17 cellular contexts compared by ENCODE assay signal in the genomic region with DNA sequence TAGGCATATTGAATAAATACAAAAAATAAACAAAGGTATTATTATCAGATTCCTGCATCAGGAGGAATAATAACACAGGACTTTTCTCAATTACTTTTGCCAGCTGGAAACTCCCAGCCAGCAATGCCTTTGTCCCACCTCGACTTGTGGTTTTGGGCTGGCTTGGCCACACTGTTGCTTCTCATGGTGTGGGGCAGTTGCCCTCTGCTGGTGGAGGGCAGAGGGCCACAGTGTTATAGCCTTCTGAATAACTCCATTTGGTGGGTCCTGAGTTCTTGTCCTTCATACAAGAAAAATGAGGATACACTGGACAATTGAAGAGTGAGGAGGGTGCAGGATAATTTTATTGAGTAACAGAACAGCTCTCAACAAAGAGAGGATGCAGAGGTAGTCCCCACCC.
DNase-seq lines count a peak whose midpoint lies in the region; ATAC-seq, FAIRE-seq and TF ChIP-seq lines count a peak whose summit lies in the region.
"Had no signal": no experiment of that assay in that cellular context is flagged by ENCODE, and none has a peak within 500 bp of the region (broad histone marks: within the 10 kb centered on the region; RNA-seq: fewer than 3 reads in every experiment).

No MANE protein-coding gene starts in this region.

- no TSS peak for BruUV-seq in GM12878 (replicated peaks; lab: Mats Ljungman, UMichigan)

- no peaks in the 10 kb centered on the region for H3K4me1 ChIP-seq in GM23338 (ENCODE audit: insufficient read depth)
- H3K4me1 ChIP-seq in GM12878 (ENCODE audit: control insufficient read depth, insufficient read depth, low read length): no peaks in the 10 kb centered on the region
- H3K4me1 ChIP-seq in liver (ENCODE audit: control insufficient read depth in 4 of 4, insufficient read depth in 4 of 4, low read length in 3 of 4): no peaks in the 10 kb centered on the region
- H3K4me1 ChIP-seq: SJSA1 had no signal

- POLR2A ChIA-PET in GM12878 (lab: Charles Lee): no interaction called here
- POLR2A ChIA-PET in CD4-positive, alpha-beta T cell (lab: Charles Lee): no interaction called here

- H3K9me3 ChIP-seq in GM12878 (replicated peaks; ENCODE audit: control insufficient read depth, insufficient read depth, low read length) (no peaks in the 10 kb centered on the region), liver (ENCODE audit: control insufficient read depth in 4 of 4, low read length in 3 of 4) (peaks cover 0 to 3% (median 1%) of the 10 kb centered on the region in 4 donors)
- peaks cover 9% of the 10 kb centered on the region for H3K9me3 ChIP-seq in CD4-positive, alpha-beta T cell (ENCODE audit: control insufficient read depth, low read length)
- H3K9me3 ChIP-seq: SJSA1 had no signal

- no peak overlapping the region for H3K4me3 Mint-ChIP-seq in GM23338
- H3K4me3 Mint-ChIP-seq in CD4-positive, alpha-beta T cell: no peak overlapping the region
- H3K4me3 Mint-ChIP-seq: activated naive CD8-positive, alpha-beta T cell treated with anti-CD3 and anti-CD28 coated beads for 36 hours; HFFc6; natural killer cell treated with Interleukin-12 subunit alpha and Interleukin-12 subunit beta and Interleukin-15 and Interleukin-18, amount 100 ng/mL, for 72 hours had no signal

- no peaks in the 10 kb centered on the region for H3F3A ChIP-seq in GM23338 (replicated peaks; ENCODE audit: low read depth)

- no peak for TF ChIP-seq RAD21 in GM12878 (IDR thresholded peaks at IDR 0.05; ENCODE audit: insufficient read depth, low read depth, low read length)
- TF ChIP-seq RAD21 in liver (IDR thresholded peaks at IDR 0.05): peak; percentile 79 to 82

- no peak overlapping the region for H3K27ac Mint-ChIP-seq in GM23338
- no peak overlapping the region for H3K27ac Mint-ChIP-seq in CD4-positive, alpha-beta T cell
- H3K27ac Mint-ChIP-seq: activated naive CD8-positive, alpha-beta T cell treated with anti-CD3 and anti-CD28 coated beads for 36 hours; HFFc6; natural killer cell treated with Interleukin-12 subunit alpha and Interleukin-12 subunit beta and Interleukin-15 and Interleukin-18, amount 100 ng/mL, for 72 hours had no signal

- TF ChIP-seq CTCF in GM23338 (conservative IDR thresholded peaks at IDR 0.05; ENCODE audit: low read depth in 2 of 2) (peak; percentile 24 to 47; a peak in 3 of 4 replicates), GM12878 (IDR thresholded peaks at IDR 0.05 in 2 of 3, conservative IDR thresholded peaks at IDR 0.05 in 1 of 3; ENCODE audit: control insufficient read depth in 2 of 3, extremely low read depth in 1 of 3, insufficient read depth in 1 of 3, low read depth in 3 of 3, low read length in 3 of 3) (peak in 2 of 3 experiments; percentile 11 to 20; a peak in 1 of 6 replicates), liver (IDR thresholded peaks at IDR 0.05; ENCODE audit: low read depth, low read length, missing input control) (peak; percentile 45)
- TF ChIP-seq CTCF in CD4-positive, alpha-beta T cell (IDR thresholded peaks at IDR 0.05): no peak

- H3K36me3 Mint-ChIP-seq in GM23338 (ENCODE audit: low read depth): peaks cover 31% of the 10 kb centered on the region
- no peaks in the 10 kb centered on the region for H3K36me3 Mint-ChIP-seq in CD4-positive, alpha-beta T cell (ENCODE audit: low read depth)
- H3K36me3 Mint-ChIP-seq: activated naive CD8-positive, alpha-beta T cell treated with anti-CD3 and anti-CD28 coated beads for 36 hours had no signal

- CTCF ChIA-PET in GM12878 (lab: Yijun Ruan, JAX): no interaction called here
- CTCF ChIA-PET in CD4-positive, alpha-beta T cell (lab: Charles Lee): no interaction called here

- DNase-seq in GM23338 (ENCODE audit: low spot score) (no peak), NAMALWA (ENCODE audit: low spot score) (peak; percentile 20), GM12878 (ENCODE audit: low read depth, low spot score) (no peak)
- DNase-seq in stimulated activated naive CD4-positive, alpha-beta T cell treated with Interleukin-2 at 50 U/mL for 16 hours (lab: John Stamatoyannopoulos, UW): no peak
- no peak for DNase-seq in CD4-positive, alpha-beta T cell
- DNase-seq: activated CD4-positive, CD25-positive, alpha-beta regulatory T cell treated with anti-CD3 and anti-CD28 coated beads, Interleukin-2, amount 50 U/mL, for 72 hours; activated naive CD8-positive, alpha-beta T cell treated with anti-CD3 and anti-CD28 coated beads for 36 hours; HFFc6; NCI-H187; NCI-H510A; stimulated activated CD4-positive, alpha-beta T cell treated with anti-CD3 and anti-CD28 coated beads, Interleukin-4, amount 100 ng/mL, for 24 hours had no signal

- H3K36me3 ChIP-seq in GM23338 (ENCODE audit: insufficient read depth) (peaks cover 5% of the 10 kb centered on the region; the same call in 1 of the 2 replicates), GM12878 (ENCODE audit: control insufficient read depth in 2 of 2, insufficient read depth in 2 of 2, low read length in 1 of 2) (no peaks in the 10 kb centered on the region), liver (ENCODE audit: control insufficient read depth in 4 of 4, insufficient read depth in 3 of 4, low read depth in 1 of 4, low read length in 3 of 4) (no peaks in the 10 kb centered on the region)
- H3K36me3 ChIP-seq: SJSA1 had no signal

- H3K4me2 ChIP-seq in GM23338: no peak overlapping the region
- H3K4me2 ChIP-seq in GM12878 (ENCODE audit: control insufficient read depth, insufficient read depth): no peak overlapping the region

- no peak overlapping the region for H3K9ac ChIP-seq in GM12878 (ENCODE audit: control insufficient read depth, insufficient read depth, low read length)
- no peak overlapping the region for H3K9ac ChIP-seq in liver (ENCODE audit: low read depth in 1 of 2, low read length in 2 of 2)

- TF ChIP-seq POLR2A in GM12878 (IDR thresholded peaks at IDR 0.05; ENCODE audit: low read depth, low read length): no peak

- RAD21 ChIA-PET in GM12878 (lab: Charles Lee; ENCODE audit: unreplicated experiment): no interaction called here

- H3K79me2 ChIP-seq in GM23338 (replicated peaks; ENCODE audit: insufficient read depth) (no peaks in the 10 kb centered on the region), GM12878 (ENCODE audit: control insufficient read depth, insufficient read depth, low read length) (no peaks in the 10 kb centered on the region)

- no peak overlapping the region for H3K27ac ChIP-seq in GM23338 (ENCODE audit: low read depth)
- no peak overlapping the region for H3K27ac ChIP-seq in GM12878 (ENCODE audit: control insufficient read depth, insufficient read depth)
- no peak overlapping the region for H3K27ac ChIP-seq in liver (ENCODE audit: low read depth in 1 of 2, low read length in 2 of 2)
- no peak overlapping the region for H3K27ac ChIP-seq in CD4-positive, alpha-beta T cell (ENCODE audit: low read depth, low read length)
- H3K27ac ChIP-seq: SJSA1 had no signal

- H3K9me2 ChIP-seq in GM23338 (ENCODE audit: insufficient read depth): no peaks in the 10 kb centered on the region; the same call in 1 of the 2 replicates

- H4K20me1 ChIP-seq in GM23338 (replicated peaks; ENCODE audit: insufficient read depth): no peaks in the 10 kb centered on the region
- H4K20me1 ChIP-seq in GM12878 (ENCODE audit: control insufficient read depth, insufficient read depth): no peaks in the 10 kb centered on the region

- ATAC-seq in GM23338 (no peak), GM12878 (peak; percentile 40; the same call in 1 of the 3 replicates), GM19351 (IDR thresholded peaks at IDR 0.05; ENCODE audit: unreplicated experiment) (no peak)
- ATAC-seq in CD4-positive, alpha-beta T cell (ENCODE audit: poor library complexity): no peak
- ATAC-seq: natural killer cell treated with Interleukin-12 subunit alpha and Interleukin-12 subunit beta and Interleukin-15 and Interleukin-18, amount 100 ng/mL, for 72 hours had no signal

- H2AFZ ChIP-seq in GM23338 (no peak overlapping the region), GM12878 (ENCODE audit: control insufficient read depth, low read depth, low read length) (no peak overlapping the region)

- SMC1A ChIA-PET in GM12878 (lab: Charles Lee; ENCODE audit: uncharacterized antibody, unreplicated experiment): no interaction called here

- peaks cover 52% of the 10 kb centered on the region for H3K9me3 Mint-ChIP-seq in GM23338
- peaks cover 13% of the 10 kb centered on the region for H3K9me3 Mint-ChIP-seq in CD4-positive, alpha-beta T cell

- 5% methylated on average over 1 of the region's 1 CpG for WGBS in GM12878 (ENCODE audit: insufficient coverage, insufficient replicate concordance, low lambda C conversion rate, missing lambda C conversion rate)
- 28% methylated on average over 1 of the region's 1 CpG for WGBS in liver

- H3K27me3 ChIP-seq in GM23338 (ENCODE audit: insufficient read depth) (no peaks in the 10 kb centered on the region), GM12878 (replicated peaks in 1 of 2; ENCODE audit: control insufficient read depth in 2 of 2, insufficient read depth in 2 of 2, low read length in 1 of 2) (no peaks in the 10 kb centered on the region), liver (ENCODE audit: control insufficient read depth in 4 of 4, insufficient read depth in 4 of 4, low read length in 3 of 4) (no peaks in the 10 kb centered on the region)
- H3K27me3 ChIP-seq in CD4-positive, alpha-beta T cell (ENCODE audit: control insufficient read depth, insufficient read depth, low read length): no peaks in the 10 kb centered on the region
- H3K27me3 ChIP-seq: SJSA1 had no signal

- TF ChIP-seq EP300 in GM12878 (IDR thresholded peaks at IDR 0.05; ENCODE audit: borderline replicate concordance in 1 of 2, control insufficient read depth in 1 of 2, low read depth in 2 of 2, low read length in 2 of 2): no peak

- H3K27me3 Mint-ChIP-seq in GM23338 (ENCODE audit: insufficient read depth, low read depth, poor library complexity): no peaks in the 10 kb centered on the region
- no peaks in the 10 kb centered on the region for H3K27me3 Mint-ChIP-seq in CD4-positive, alpha-beta T cell
- H3K27me3 Mint-ChIP-seq: activated naive CD8-positive, alpha-beta T cell treated with anti-CD3 and anti-CD28 coated beads for 36 hours; natural killer cell treated with Interleukin-12 subunit alpha and Interleukin-12 subunit beta and Interleukin-15 and Interleukin-18, amount 100 ng/mL, for 72 hours had no signal

- H3K4me3 ChIP-seq in GM23338 (no peak overlapping the region), GM12878 (no peak overlapping the region), liver (ENCODE audit: low read depth in 1 of 3, low read length in 3 of 3) (no peak overlapping the region)
- H3K4me3 ChIP-seq: SJSA1 had no signal

- intact Hi-C loops in GM12878 (cut with micrococcal nuclease; ENCODE audit: unreplicated experiment): no loop called here
- intact Hi-C loops in CD4-positive, alpha-beta T cell (cut with DNase I, micrococcal nuclease): no loop called here

- FAIRE-seq in GM12878 (lab: Jason Lieb, UNC): no peak
- FAIRE-seq: GM12892, HTR-8/SVneo had no signal

- H3K4me1 Mint-ChIP-seq in GM23338: no peaks in the 10 kb centered on the region
- H3K4me1 Mint-ChIP-seq in CD4-positive, alpha-beta T cell (ENCODE audit: low read depth): no peaks in the 10 kb centered on the region
- H3K4me1 Mint-ChIP-seq: activated naive CD8-positive, alpha-beta T cell treated with anti-CD3 and anti-CD28 coated beads for 36 hours had no signal

- in situ Hi-C loops in GM12878 (cut with MboI): no loop called here

TF ChIP-seq in GM23338, 12 proteins besides CTCF, POLR2A, EP300 and RAD21 (continues in another document):
- TF ChIP-seq POLR2AphosphoS5 (IDR thresholded peaks at IDR 0.05; ENCODE audit: low read depth): no peak

TF ChIP-seq in liver, 16 proteins besides CTCF, POLR2A, EP300 and RAD21 (continues in another document):
- no peak for TF ChIP-seq HNF4G (IDR thresholded peaks at IDR 0.05)
- TF ChIP-seq FOXA2 (IDR thresholded peaks at IDR 0.05): no peak
